In genomic region chr10:28910960-28911359, GRCh38 we compare ENCODE assay signal across 14 cellular contexts.
DNase-seq lines count a peak whose midpoint lies in the region; ATAC-seq and TF ChIP-seq lines count a peak whose summit lies in the region.
"Had no signal": no experiment of that assay in that cellular context is flagged by ENCODE, and none has a peak within 500 bp of the region (broad histone marks: within the 10 kb centered on the region; RNA-seq: fewer than 3 reads in every experiment).

No MANE protein-coding gene starts in this region.

- in situ Hi-C loops in transverse colon (cut with MboI; ENCODE audit: low pct_ligation_motif_present in 1 of 4, low pct_unique_long_range_greater_than_20kb in 1 of 4, low sequenced_read_pairs in 3 of 4), result no loop called here

- H3K4me3 ChIP-seq in BJ (ENCODE audit: low read depth, low read length) (no peak overlapping the region), SK-N-SH (ENCODE audit: low read depth in 2 of 2, low read length in 1 of 2) (no peak overlapping the region), transverse colon (no peak overlapping the region)
- H3K4me3 ChIP-seq: MG63, stomach had no signal

- no peak for TF ChIP-seq RAD21 in SK-N-SH (IDR thresholded peaks at IDR 0.05; ENCODE audit: low read length)

- intact Hi-C loops in transverse colon (cut with DNase I; ENCODE audit: low total_unique reads), result no loop called here

- H3K4me2 ChIP-seq in SK-N-SH, result 0 out of 2 replicates have a peak overlapping the region, but pooled peaks have one; percentile 8

- peaks cover 25% of the 10 kb centered on the region for H3F3A ChIP-seq in SK-N-SH (replicated peaks; ENCODE audit: insufficient read depth)

- ATAC-seq in HG03095 (IDR thresholded peaks at IDR 0.05; ENCODE audit: unreplicated experiment) (no peak), GM18870 (IDR thresholded peaks at IDR 0.05; ENCODE audit: unreplicated experiment) (no peak)

- no peaks in the 10 kb centered on the region for H4K20me1 ChIP-seq in SK-N-SH (ENCODE audit: insufficient read depth)

- H3K9me2 ChIP-seq in SK-N-SH, result no peaks in the 10 kb centered on the region

- peak overlapping the region in 1 of 2 experiments; percentile 32; a peak in 2 of 4 replicates for H3K27ac ChIP-seq in SK-N-SH (ENCODE audit: low read depth in 2 of 2, low read length in 1 of 2)
- H3K27ac ChIP-seq in transverse colon, result no peak overlapping the region
- H3K27ac ChIP-seq: stomach had no signal

- TF ChIP-seq CTCF in BJ (IDR thresholded peaks at IDR 0.05; ENCODE audit: insufficient read depth, low read depth, low read length) (no peak), SK-N-SH (IDR thresholded peaks at IDR 0.05) (no peak), transverse colon (IDR thresholded peaks at IDR 0.05) (no peak)

- CTCF ChIA-PET in BJ (lab: Yijun Ruan, JAX), result no interaction called here
- CTCF ChIA-PET in SK-N-SH (lab: Yijun Ruan, JAX), result interaction anchor here (0.7 to 1.0 kb wide), 2 partner anchors 21 to 131 kb away, joined by 3 to 4 read pairs; no protein-coding TSS in a partner anchor

- H3K36me3 ChIP-seq in BJ (ENCODE audit: control insufficient read depth, insufficient read depth, low read length), result no peaks in the 10 kb centered on the region
- no peaks in the 10 kb centered on the region for H3K36me3 ChIP-seq in SK-N-SH (replicated peaks in 1 of 2; ENCODE audit: control insufficient read depth in 1 of 2, insufficient read depth in 2 of 2, low read length in 1 of 2)
- no peaks in the 10 kb centered on the region for H3K36me3 ChIP-seq in transverse colon
- H3K36me3 ChIP-seq: MG63, stomach had no signal

- POLR2A ChIA-PET in BJ (lab: Charles Lee), result interaction anchor here (0.6 kb wide), 1 partner anchor 100 kb away, joined by 4 read pairs; no protein-coding TSS in a partner anchor
- POLR2A ChIA-PET in SK-N-SH (lab: Yijun Ruan, JAX), result no interaction called here

- H3K9me3 ChIP-seq in SK-N-SH, result no peaks in the 10 kb centered on the region
- H3K9me3 ChIP-seq in transverse colon, result no peaks in the 10 kb centered on the region
- H3K9me3 ChIP-seq: MG63, stomach had no signal

- no peak overlapping the region for H3K9ac ChIP-seq in SK-N-SH

- H3K4me1 ChIP-seq in SK-N-SH (ENCODE audit: control insufficient read depth in 1 of 2, insufficient read depth in 2 of 2, low read depth in 1 of 2, low read length in 1 of 2), result peaks cover 5 to 13% of the 10 kb centered on the region in 2 experiments; a peak in 2 of 4 replicates
- no peaks in the 10 kb centered on the region for H3K4me1 ChIP-seq in transverse colon

- H3K27me3 ChIP-seq in BJ (ENCODE audit: control insufficient read depth, insufficient read depth, low read length), result no peaks in the 10 kb centered on the region
- no peaks in the 10 kb centered on the region for H3K27me3 ChIP-seq in SK-N-SH (ENCODE audit: insufficient read depth)
- H3K27me3 ChIP-seq in transverse colon, result no peaks in the 10 kb centered on the region
- H3K27me3 ChIP-seq: MG63, stomach had no signal

- no peaks in the 10 kb centered on the region for H3K79me2 ChIP-seq in SK-N-SH (ENCODE audit: insufficient read depth)

- TF ChIP-seq EP300 in SK-N-SH (IDR thresholded peaks at IDR 0.05; ENCODE audit: borderline replicate concordance in 1 of 2, low read depth in 1 of 2, low read length in 1 of 2) (no peak), transverse colon (IDR thresholded peaks at IDR 0.05; ENCODE audit: low read depth) (no peak)

- TF ChIP-seq POLR2A in transverse colon (IDR thresholded peaks at IDR 0.05), result no peak

- 43% methylated on average over 3 of the region's 3 CpGs for WGBS in SK-N-SH (ENCODE audit: low lambda C conversion rate)
- 50 to 55% methylated on average over 2 to 3 of the region's 3 CpGs for WGBS in transverse colon (ENCODE audit: low coverage in 1 of 2), 2 donors

- DNase-seq in BJ (ENCODE audit: low read depth), result peak; percentile 44
- DNase-seq in SK-N-SH, result no peak
- peak; percentile 90 for DNase-seq in fibroblast of peridontal ligament (ENCODE audit: extremely low read depth)
- peak; percentile 7 for DNase-seq in pulmonary artery endothelial cell (ENCODE audit: low read depth, low spot score)
- DNase-seq in OCI-M1 (lab: John Stamatoyannopoulos, UW), result no peak
- DNase-seq in transverse colon, result no peak
- DNase-seq: activated naive CD4-positive, alpha-beta T cell treated with anti-CD3 and anti-CD28 coated beads, Interleukin-2, amount 10 ng/mL, durations not matched to agents 7 days and 5 days; erythroblast; NCI-H2029 treated with DMSO at 0.1 percent for 48 hours; NCI-H526; stomach had no signal

- no peak overlapping the region for H2AFZ ChIP-seq in SK-N-SH (ENCODE audit: low read depth)

TF ChIP-seq in SK-N-SH, 30 proteins besides CTCF, POLR2A, EP300 and RAD21:
- TF ChIP-seq EZH2phosphoT487 (IDR thresholded peaks at IDR 0.05; ENCODE audit: borderline replicate concordance, low read depth), result no peak
- TF ChIP-seq IRF3 (IDR thresholded peaks at IDR 0.05; ENCODE audit: low read depth, low read length), result no peak
- TF ChIP-seq JUND (IDR thresholded peaks at IDR 0.05), result no peak
- TF ChIP-seq RXRA (IDR thresholded peaks at IDR 0.05; ENCODE audit: borderline replicate concordance, low read depth), result no peak
- 0 out of 2 replicates have a peak, but pooled peaks have one; percentile 39 for TF ChIP-seq NFIC (IDR thresholded peaks at IDR 0.05; ENCODE audit: borderline replicate concordance)
- TF ChIP-seq MEF2A (IDR thresholded peaks at IDR 0.05; ENCODE audit: borderline replicate concordance, low read depth), result no peak
- TF ChIP-seq TAF1 (IDR thresholded peaks at IDR 0.05; ENCODE audit: borderline replicate concordance, low read depth, low read length), result no peak
- no peak for TF ChIP-seq FOSL2 (IDR thresholded peaks at IDR 0.05; ENCODE audit: borderline replicate concordance, low read depth)
- TF ChIP-seq CHD2 (IDR thresholded peaks at IDR 0.05; ENCODE audit: low read length, partially characterized antibody), result no peak
- no peak for TF ChIP-seq PBX3 (IDR thresholded peaks at IDR 0.05)
- TF ChIP-seq FOXJ3 (CRISPR knock-in tag; IDR thresholded peaks at IDR 0.05), result no peak
- 0 out of 2 replicates have a peak, but pooled peaks have one; percentile 11 for TF ChIP-seq TEAD4 (IDR thresholded peaks at IDR 0.05; ENCODE audit: borderline replicate concordance, insufficient read depth)
TF ChIP-seq in SK-N-SH: peak in this region for 2.

Comparison
In these comparisons a context has a peak if more than half of its experiments do, and no peak if none do; other contexts are left out.
1. DNase-seq: peak in BJ (single experiment), fibroblast of peridontal ligament (single experiment) and pulmonary artery endothelial cell (single experiment); none in SK-N-SH (single experiment), OCI-M1 (single experiment) and transverse colon (single experiment).